ENCODE assay signal across 13 cellular contexts in genomic region chr2:241901018-241901380, GRCh38. TPM values are rescaled to one million over a fixed set of nuclear protein-coding genes. Genes with fewer than 3 reads are reported as not detected.
DNase-seq lines count a peak whose midpoint lies in the region; ATAC-seq, FAIRE-seq and TF ChIP-seq lines count a peak whose summit lies in the region.
"Had no signal": no experiment of that assay in that cellular context is flagged by ENCODE, and none has a peak within 500 bp of the region (broad histone marks: within the 10 kb centered on the region; RNA-seq: fewer than 3 reads in every experiment).

No MANE protein-coding gene starts in this region.

- no peaks in the 10 kb centered on the region for H3K27me3 ChIP-seq in right lobe of liver
- H3K27me3 ChIP-seq in HepG2 (ENCODE audit: control insufficient read depth in 1 of 2, insufficient read depth in 2 of 2, low read length in 2 of 2), result peaks cover 16 to 63% of the 10 kb centered on the region in 2 experiments
- peaks cover 21% of the 10 kb centered on the region for H3K27me3 ChIP-seq in neural progenitor cell
- no peaks in the 10 kb centered on the region for H3K27me3 ChIP-seq in vagina
- H3K27me3 ChIP-seq in sigmoid colon, result peaks cover 0 to 10% (median 0%) of the 10 kb centered on the region in 3 donors

- DNase-seq in right lobe of liver (peak in 2 of 3 donors; percentile 40 to 51), HepG2 (ENCODE audit: low spot score) (no peak), neural progenitor cell (ENCODE audit: low spot score) (no peak), vagina (ENCODE audit: extremely low spot score in 2 of 2) (no peak), NCI-H187 treated with DMSO at 0.1 percent for 48 hours (lab: John Stamatoyannopoulos, UW) (no peak), MV-4-11 (lab: John Stamatoyannopoulos, UW) (no peak), sigmoid colon (no peak)
- DNase-seq: COR-L47, foreskin fibroblast, NCI-H345, WERI-Rb-1 had no signal

- CTCF ChIA-PET in HepG2 (lab: Yijun Ruan, JAX; ENCODE audit: low intra/inter-chr PET ratio, low total read pairs), result no interaction called here

- no peak overlapping the region for H3K27ac Mint-ChIP-seq in neural progenitor cell
- H3K27ac Mint-ChIP-seq: activated T-helper 2 cell treated with anti-CD3 and anti-CD28 coated beads, Interferon-gamma antibody, Interleukin-2, Interleukin-4, amounts not matched to agents 10 μg/mL and 5 μg/mL and 100 μg/mL, durations not matched to agents 14 hours and 24 hours and 36 hours had no signal

- intact Hi-C loops in right lobe of liver (cut with DNase I), result no loop called here
- intact Hi-C loops in HepG2 (cut with micrococcal nuclease; ENCODE audit: unreplicated experiment), result no loop called here
- intact Hi-C loops in vagina (cut with DNase I), result no loop called here
- intact Hi-C loops in sigmoid colon (cut with DNase I), result no loop called here

- H3K4me2 ChIP-seq in HepG2 (ENCODE audit: low read depth, low read length) (no peak overlapping the region), neural progenitor cell (no peak overlapping the region)

- H3K4me1 Mint-ChIP-seq in neural progenitor cell, result peaks cover 21% of the 10 kb centered on the region

- TF ChIP-seq EP300 in HepG2 (IDR thresholded peaks at IDR 0.05; ENCODE audit: low read depth in 2 of 2, low read length in 2 of 2) (no peak), HepG2 (CRISPR knock-in tag; IDR thresholded peaks at IDR 0.05; ENCODE audit: borderline replicate concordance) (no peak), sigmoid colon (IDR thresholded peaks at IDR 0.05) (no peak)

- TF ChIP-seq POLR2A in right lobe of liver (IDR thresholded peaks at IDR 0.05) (no peak), HepG2 (IDR thresholded peaks at IDR 0.05; ENCODE audit: insufficient read depth in 1 of 2, low read depth in 2 of 2, low read length in 2 of 2) (no peak), vagina (IDR thresholded peaks at IDR 0.05) (no peak), sigmoid colon (IDR thresholded peaks at IDR 0.05) (no peak)

- H3K27ac ChIP-seq in right lobe of liver (no peak overlapping the region), HepG2 (ENCODE audit: extremely low read length, insufficient read depth, low read length) (no peak overlapping the region), neural progenitor cell (no peak overlapping the region), vagina (peak overlapping the region; percentile 70), sigmoid colon (no peak overlapping the region)
- H3K27ac ChIP-seq: WERI-Rb-1 had no signal

- in situ Hi-C loops in HepG2 (cut with HindIII; ENCODE audit: extremely low pct_ligation_motif_present, low pct_unique_long_range_greater_than_20kb), result no loop called here

- H3K4me3 Mint-ChIP-seq in neural progenitor cell, result peak overlapping the region; percentile 25

- no peak for TF ChIP-seq CTCF in right lobe of liver (IDR thresholded peaks at IDR 0.05)
- TF ChIP-seq CTCF in HepG2 (CRISPR knock-in tag; IDR thresholded peaks at IDR 0.05), result no peak
- TF ChIP-seq CTCF in neural progenitor cell (IDR thresholded peaks at IDR 0.05), result no peak
- no peak for TF ChIP-seq CTCF in vagina (IDR thresholded peaks at IDR 0.05)
- no peak for TF ChIP-seq CTCF in sigmoid colon (IDR thresholded peaks at IDR 0.05)

- peaks cover 17% of the 10 kb centered on the region for H3K27me3 Mint-ChIP-seq in neural progenitor cell (ENCODE audit: insufficient read depth, low read depth)

- ATAC-seq in right lobe of liver (no peak), HepG2 (no peak), esophagus mucosa (peak; percentile 30)

- FAIRE-seq in HepG2 (lab: Jason Lieb, UNC), result no peak

- H2AFZ ChIP-seq in HepG2 (ENCODE audit: low read length), result no peak overlapping the region
- no peak overlapping the region for H2AFZ ChIP-seq in neural progenitor cell (replicated peaks)

- H3K79me2 ChIP-seq in HepG2 (ENCODE audit: insufficient read depth, low read length) (no peaks in the 10 kb centered on the region), neural progenitor cell (ENCODE audit: low read depth) (no peaks in the 10 kb centered on the region)

- H3K4me3 ChIP-seq in right lobe of liver, result no peak overlapping the region
- H3K4me3 ChIP-seq in HepG2 (replicated peaks in 1 of 3; ENCODE audit: insufficient read depth in 1 of 3, low read depth in 2 of 3, low read length in 3 of 3), result no peak overlapping the region
- no peak overlapping the region for H3K4me3 ChIP-seq in neural progenitor cell
- peak overlapping the region in 1 of 2 donors; percentile 42 for H3K4me3 ChIP-seq in vagina
- no peak overlapping the region for H3K4me3 ChIP-seq in sigmoid colon

- no peaks in the 10 kb centered on the region for H3K36me3 ChIP-seq in right lobe of liver
- H3K36me3 ChIP-seq in HepG2 (replicated peaks in 1 of 2; ENCODE audit: control insufficient read depth in 1 of 2, insufficient read depth in 2 of 2, low read length in 2 of 2), result no peaks in the 10 kb centered on the region
- H3K36me3 ChIP-seq in neural progenitor cell, result no peaks in the 10 kb centered on the region
- H3K36me3 ChIP-seq in vagina, result no peaks in the 10 kb centered on the region
- no peaks in the 10 kb centered on the region for H3K36me3 ChIP-seq in sigmoid colon
- H3K36me3 ChIP-seq: WERI-Rb-1 had no signal

- 100% methylated on average over 2 of the region's 21 CpGs for WGBS in right lobe of liver (ENCODE audit: insufficient coverage, low coverage, low lambda C conversion rate, missing lambda C conversion rate)
- 56% methylated on average over 11 of the region's 21 CpGs for WGBS in HepG2 (ENCODE audit: low lambda C conversion rate)
- 74 to 92% methylated on average over 21 of the region's 21 CpGs for WGBS in sigmoid colon, 2 donors

- H3K9me3 ChIP-seq in right lobe of liver (no peaks in the 10 kb centered on the region), HepG2 (ENCODE audit: low read length) (no peaks in the 10 kb centered on the region), neural progenitor cell (ENCODE audit: low read depth) (no peaks in the 10 kb centered on the region), vagina (no peaks in the 10 kb centered on the region), sigmoid colon (no peaks in the 10 kb centered on the region)

- POLR2A ChIA-PET in HepG2 (lab: Yijun Ruan, JAX), result no interaction called here

- TF ChIP-seq RAD21 in HepG2 (CRISPR knock-in tag; IDR thresholded peaks at IDR 0.05), result no peak

- no peaks in the 10 kb centered on the region for H3K36me3 Mint-ChIP-seq in neural progenitor cell

- H3K9me3 Mint-ChIP-seq in neural progenitor cell, result peaks cover 2% of the 10 kb centered on the region
- H3K9me3 Mint-ChIP-seq: activated T-helper 2 cell treated with anti-CD3 and anti-CD28 coated beads, Interferon-gamma antibody, Interleukin-2, Interleukin-4, amounts not matched to agents 10 μg/mL and 5 μg/mL and 100 μg/mL, durations not matched to agents 14 hours and 24 hours and 36 hours had no signal

- no TSS peak for BruUV-seq in HepG2 (replicated peaks; lab: Mats Ljungman, UMichigan)

- H4K20me1 ChIP-seq in HepG2 (ENCODE audit: insufficient read depth, low read length) (no peaks in the 10 kb centered on the region), neural progenitor cell (ENCODE audit: low read depth) (no peaks in the 10 kb centered on the region)

- H3F3A ChIP-seq in neural progenitor cell (ENCODE audit: low read depth), result peaks cover 9% of the 10 kb centered on the region

- H3K9ac ChIP-seq in HepG2 (ENCODE audit: insufficient read depth, low read depth, low read length), result no peak overlapping the region
- H3K9ac ChIP-seq in neural progenitor cell, result no peak overlapping the region

- H3K4me1 ChIP-seq in right lobe of liver, result peaks cover 0 to 2% (median under 1%) of the 10 kb centered on the region in 4 donors
- H3K4me1 ChIP-seq in HepG2 (ENCODE audit: insufficient read depth, low read length), result peaks cover 7% of the 10 kb centered on the region
- peaks cover 16% of the 10 kb centered on the region for H3K4me1 ChIP-seq in neural progenitor cell
- H3K4me1 ChIP-seq in vagina, result peaks cover 44% of the 10 kb centered on the region
- H3K4me1 ChIP-seq in sigmoid colon, result peaks cover 0 to 13% (median 8%) of the 10 kb centered on the region in 4 donors

RNA-seq across cellular contexts. Expression of gene RTP5, which starts 31.5 kb away (rescaled TPM):
- not detected for total RNA-seq in right lobe of liver
- total RNA-seq in HepG2 (2016; rRNA removed; fragmentation: Illumina TruSeq; extraction: Trizol), result not detected in 2 replicates
- total RNA-seq in HepG2 (2016; cell fraction: cytosol; rRNA removed; fragmentation: Illumina TruSeq; extraction: Trizol; ENCODE audit: low read depth), result not detected in 2 replicates
- not detected in 2 replicates for total RNA-seq in HepG2 (2016; cell fraction: insoluble cytoplasmic fraction; rRNA removed; fragmentation: Illumina TruSeq; extraction: Trizol)
- total RNA-seq in HepG2 (2016; cell fraction: membrane; rRNA removed; fragmentation: Illumina TruSeq; extraction: Trizol), result not detected in 2 replicates
- not detected in 2 replicates for total RNA-seq in HepG2 (2016; cell fraction: nucleus; rRNA removed; fragmentation: Illumina TruSeq; extraction: Trizol)
- not detected in 2 replicates for polyA plus RNA-seq in HepG2 (2011; rRNA removed)
- not detected in 2 replicates for polyA plus RNA-seq in HepG2 (2011; cell fraction: cytosol; rRNA removed)
- not detected in 2 replicates for polyA plus RNA-seq in HepG2 (2011; cell fraction: nucleus; rRNA removed)
- not detected in 2 replicates for polyA plus RNA-seq in HepG2 (2012)
- polyA plus RNA-seq in HepG2 (2016; cell fraction: cytosol; fragmentation: Illumina TruSeq; extraction: Trizol; ENCODE audit: low read depth), result not detected in 2 replicates
- polyA plus RNA-seq in HepG2 (2016; cell fraction: insoluble cytoplasmic fraction; fragmentation: Illumina TruSeq; extraction: Trizol; ENCODE audit: low read depth), result not detected in 2 replicates
- not detected in 2 replicates for polyA plus RNA-seq in HepG2 (2016; cell fraction: membrane; fragmentation: Illumina TruSeq; extraction: Trizol; ENCODE audit: low read depth)
- not detected in 2 replicates for polyA plus RNA-seq in HepG2 (2016; cell fraction: nucleus; fragmentation: Illumina TruSeq; extraction: Trizol; ENCODE audit: insufficient read depth, low read depth)
- polyA minus RNA-seq in HepG2 (2011; rRNA and poly(A)+ RNA removed; ENCODE audit: low replicate concordance), result not detected in 2 replicates
- not detected in 2 replicates for polyA minus RNA-seq in HepG2 (2011; cell fraction: cytosol; rRNA and poly(A)+ RNA removed)
- not detected in 2 replicates for polyA minus RNA-seq in HepG2 (2011; cell fraction: nucleus; rRNA and poly(A)+ RNA removed)
- not detected for total RNA-seq in esophagus mucosa
- total RNA-seq in neural progenitor cell (ENCODE audit: low replicate concordance), result not detected in 2 replicates
- total RNA-seq in vagina, result not detected
- total RNA-seq in sigmoid colon, result under 1 TPM in 1 of 4 donors, not detected in 3; 0.16 TPM
- polyA plus RNA-seq in sigmoid colon, result under 1 TPM in 1 of 3 donors, not detected in 2; 0.19 TPM

RNA-seq across cellular contexts. Expression of gene PDCD1, which starts 42.3 kb away (rescaled TPM):
- under 1 TPM in 3 of 6 experiments, not detected in 3; 0.19 to 0.61 (median 0.20) TPM for total RNA-seq in right lobe of liver
- total RNA-seq in HepG2 (2016; rRNA removed; fragmentation: Illumina TruSeq; extraction: Trizol), result not detected in 2 replicates
- total RNA-seq in HepG2 (2016; cell fraction: cytosol; rRNA removed; fragmentation: Illumina TruSeq; extraction: Trizol; ENCODE audit: low read depth), result not detected in 2 replicates
- 0.11 TPM in 1 of 2 replicates, not detected in the other for total RNA-seq in HepG2 (2016; cell fraction: insoluble cytoplasmic fraction; rRNA removed; fragmentation: Illumina TruSeq; extraction: Trizol)
- 0.09 TPM in 1 of 2 replicates, not detected in the other for total RNA-seq in HepG2 (2016; cell fraction: membrane; rRNA removed; fragmentation: Illumina TruSeq; extraction: Trizol)
- total RNA-seq in HepG2 (2016; cell fraction: nucleus; rRNA removed; fragmentation: Illumina TruSeq; extraction: Trizol), result 0.59 TPM in 1 of 2 replicates, not detected in the other
- 0.04 and 0.31 TPM in 2 replicates for polyA plus RNA-seq in HepG2 (2011; rRNA removed)
- 0.15 and 0.24 TPM in 2 replicates for polyA plus RNA-seq in HepG2 (2011; cell fraction: cytosol; rRNA removed)
- polyA plus RNA-seq in HepG2 (2011; cell fraction: nucleus; rRNA removed), result 0.18 and 0.19 TPM in 2 replicates
- not detected in 2 replicates for polyA plus RNA-seq in HepG2 (2012)
- 0.41 TPM in 1 of 2 replicates, not detected in the other for polyA plus RNA-seq in HepG2 (2016; cell fraction: cytosol; fragmentation: Illumina TruSeq; extraction: Trizol; ENCODE audit: low read depth)
- not detected in 2 replicates for polyA plus RNA-seq in HepG2 (2016; cell fraction: insoluble cytoplasmic fraction; fragmentation: Illumina TruSeq; extraction: Trizol; ENCODE audit: low read depth)
- not detected in 2 replicates for polyA plus RNA-seq in HepG2 (2016; cell fraction: membrane; fragmentation: Illumina TruSeq; extraction: Trizol; ENCODE audit: low read depth)
- not detected in 2 replicates for polyA plus RNA-seq in HepG2 (2016; cell fraction: nucleus; fragmentation: Illumina TruSeq; extraction: Trizol; ENCODE audit: insufficient read depth, low read depth)
- 0.70 TPM in 1 of 2 replicates, not detected in the other for polyA minus RNA-seq in HepG2 (2011; rRNA and poly(A)+ RNA removed; ENCODE audit: low replicate concordance)
- not detected in 2 replicates for polyA minus RNA-seq in HepG2 (2011; cell fraction: cytosol; rRNA and poly(A)+ RNA removed)
- not detected in 2 replicates for polyA minus RNA-seq in HepG2 (2011; cell fraction: nucleus; rRNA and poly(A)+ RNA removed)
- 0.20 TPM for total RNA-seq in esophagus mucosa
- total RNA-seq in neural progenitor cell (ENCODE audit: low replicate concordance), result not detected in 2 replicates
- total RNA-seq in vagina, result 3.9 TPM
- total RNA-seq in sigmoid colon, result under 1 TPM in 3 of 4 donors, not detected in 1; 0.14 to 0.99 (median 0.36) TPM
- polyA plus RNA-seq in sigmoid colon, result 1 to 10 TPM in 1 of 3 donors, not detected in 2; 3.2 TPM

Comparison
In these comparisons a context has a peak if more than half of its experiments do, and no peak if none do; other contexts are left out.
1. DNase-seq: peak in right lobe of liver (2 of 3); none in HepG2 (single experiment), neural progenitor cell (single experiment), vagina (0 of 2), NCI-H187 treated with DMSO at 0.1 percent for 48 hours (single experiment), MV-4-11 (single experiment) and sigmoid colon (single experiment).